Comparison of ENCODE assay signal across 17 cellular contexts in the genomic region with DNA sequence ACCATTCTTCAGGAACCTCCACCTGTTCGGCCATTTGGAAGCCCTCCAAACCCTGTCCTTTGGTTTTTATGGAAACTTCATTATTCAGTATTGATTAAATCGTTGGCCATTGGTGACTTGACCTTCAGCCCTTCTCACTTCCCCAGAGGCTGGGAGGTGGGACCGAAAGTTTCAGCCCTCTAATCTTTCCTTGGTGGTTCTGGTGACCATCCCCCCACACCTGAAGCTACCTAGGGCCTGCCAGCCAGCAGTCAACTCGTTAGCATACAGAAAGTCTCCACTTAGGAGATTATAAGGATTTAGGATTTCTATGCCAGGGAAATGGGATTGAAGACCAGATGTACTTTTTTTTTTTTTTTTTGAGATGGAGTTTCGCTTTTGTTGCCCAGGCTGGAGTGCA. TPM values are rescaled to one million over a fixed set of nuclear protein-coding genes. Genes with fewer than 3 reads are reported as not detected.
DNase-seq lines count a peak whose midpoint lies in the region; ATAC-seq and TF ChIP-seq lines count a peak whose summit lies in the region.
"Had no signal": no experiment of that assay in that cellular context is flagged by ENCODE, and none has a peak within 500 bp of the region (broad histone marks: within the 10 kb centered on the region; RNA-seq: fewer than 3 reads in every experiment).

No MANE protein-coding gene starts in this region.

- no peak overlapping the region for H3K14ac ChIP-seq in H9 (ENCODE audit: insufficient read depth, low read length)

- TF ChIP-seq CTCF in H9 (conservative IDR thresholded peaks at IDR 0.05), result no peak
- TF ChIP-seq CTCF in neural crest cell (conservative IDR thresholded peaks at IDR 0.05), result no peak
- TF ChIP-seq CTCF in gastrocnemius medialis (IDR thresholded peaks at IDR 0.05 in 4 of 5, conservative IDR thresholded peaks at IDR 0.05 in 1 of 5), result no peak

- H3K9me3 Mint-ChIP-seq in activated naive CD4-positive, alpha-beta T cell treated with anti-CD3 and anti-CD28 coated beads for 36 hours, result no peaks in the 10 kb centered on the region
- H3K9me3 Mint-ChIP-seq in activated naive CD4-positive, alpha-beta T cell treated with anti-CD3 and anti-CD28 coated beads, Interleukin-2, amount 50 U/mL, for 72 hours, result no peaks in the 10 kb centered on the region
- H3K9me3 Mint-ChIP-seq in H9 (no peaks in the 10 kb centered on the region), neural crest cell (no peaks in the 10 kb centered on the region)
- no peaks in the 10 kb centered on the region for H3K9me3 Mint-ChIP-seq in activated T-helper 2 cell treated with anti-CD3 and anti-CD28 coated beads, Interferon-gamma antibody, Interleukin-2, Interleukin-4, amounts not matched to agents 10 μg/mL and 5 μg/mL and 100 μg/mL, durations not matched to agents 14 hours and 24 hours and 36 hours

- H3K79me1 ChIP-seq in H9 (ENCODE audit: insufficient read depth, low read depth, low read length, poor library complexity, severe bottlenecking), result peaks cover 17% of the 10 kb centered on the region

- H3K9me3 ChIP-seq in H9 (ENCODE audit: control insufficient read depth, low read depth, low read length) (no peaks in the 10 kb centered on the region), GM23248 (ENCODE audit: low read depth) (no peaks in the 10 kb centered on the region), gastrocnemius medialis (no peaks in the 10 kb centered on the region)

- H3K4me1 Mint-ChIP-seq in activated naive CD4-positive, alpha-beta T cell treated with anti-CD3 and anti-CD28 coated beads for 36 hours (ENCODE audit: low read depth), result peaks cover 89% of the 10 kb centered on the region
- H3K4me1 Mint-ChIP-seq in H9 (peaks cover 33 to 57% of the 10 kb centered on the region in 2 experiments), neural crest cell (peaks cover 51% of the 10 kb centered on the region)
- peaks cover 77% of the 10 kb centered on the region for H3K4me1 Mint-ChIP-seq in activated T-helper 2 cell treated with anti-CD3 and anti-CD28 coated beads, Interferon-gamma antibody, Interleukin-2, Interleukin-4, amounts not matched to agents 10 μg/mL and 5 μg/mL and 100 μg/mL, durations not matched to agents 14 hours and 24 hours and 36 hours (ENCODE audit: low read depth)

- no peak overlapping the region for H3K9ac ChIP-seq in H9 (ENCODE audit: extremely low read depth, insufficient read length, low read length)
- H3K9ac ChIP-seq in GM23248, result no peak overlapping the region

- no peak overlapping the region for H2BK5ac ChIP-seq in H9 (ENCODE audit: insufficient read length, low read length)

- H2BK120ac ChIP-seq in H9 (ENCODE audit: low read depth, low read length, poor library complexity, severe bottlenecking), result no peak overlapping the region

- H3K27me3 Mint-ChIP-seq in activated naive CD4-positive, alpha-beta T cell treated with anti-CD3 and anti-CD28 coated beads for 36 hours (ENCODE audit: low read depth), result no peaks in the 10 kb centered on the region
- H3K27me3 Mint-ChIP-seq in H9 (ENCODE audit: low read depth) (no peaks in the 10 kb centered on the region; the same call in 1 of the 2 replicates), neural crest cell (ENCODE audit: low read depth) (no peaks in the 10 kb centered on the region)
- no peaks in the 10 kb centered on the region for H3K27me3 Mint-ChIP-seq in activated T-helper 2 cell treated with anti-CD3 and anti-CD28 coated beads, Interferon-gamma antibody, Interleukin-2, Interleukin-4, amounts not matched to agents 10 μg/mL and 5 μg/mL and 100 μg/mL, durations not matched to agents 14 hours and 24 hours and 36 hours (ENCODE audit: low read depth)

- no peak overlapping the region for H3K56ac ChIP-seq in H9 (ENCODE audit: insufficient read length, low read depth, low read length)

- peaks cover 23% of the 10 kb centered on the region for H3F3A ChIP-seq in GM23248 (ENCODE audit: insufficient read depth)

- no peak overlapping the region for H4K8ac ChIP-seq in H9 (replicated peaks; ENCODE audit: insufficient read length, low read depth, low read length)

- peaks cover 80% of the 10 kb centered on the region for H3K36me3 Mint-ChIP-seq in activated naive CD4-positive, alpha-beta T cell treated with anti-CD3 and anti-CD28 coated beads for 36 hours (ENCODE audit: low read depth)
- H3K36me3 Mint-ChIP-seq in activated naive CD4-positive, alpha-beta T cell treated with anti-CD3 and anti-CD28 coated beads, Interleukin-2, amount 50 U/mL, for 72 hours, result peaks cover 23 to 80% of the 10 kb centered on the region in 2 donors
- peaks cover 73 to 97% (median 93%) of the 10 kb centered on the region in 3 experiments; a peak in 6 of 7 replicates for H3K36me3 Mint-ChIP-seq in H9 (ENCODE audit: insufficient read depth in 1 of 3, low read depth in 3 of 3)
- H3K36me3 Mint-ChIP-seq in activated T-helper 2 cell treated with anti-CD3 and anti-CD28 coated beads, Interferon-gamma antibody, Interleukin-2, Interleukin-4, amounts not matched to agents 10 μg/mL and 5 μg/mL and 100 μg/mL, durations not matched to agents 14 hours and 24 hours and 36 hours (ENCODE audit: low read depth), result peaks cover 95% of the 10 kb centered on the region
- peaks cover 38% of the 10 kb centered on the region for H3K36me3 Mint-ChIP-seq in neural crest cell (ENCODE audit: low read depth)

- no peak overlapping the region for H2AK5ac ChIP-seq in H9 (ENCODE audit: insufficient read length, low read length)

- no peaks in the 10 kb centered on the region for H3K9me2 ChIP-seq in GM23248 (ENCODE audit: insufficient read depth)

- H4K5ac ChIP-seq in H9 (ENCODE audit: insufficient read length, low read depth, low read length), result no peak overlapping the region

- no peak overlapping the region for H4K91ac ChIP-seq in H9 (ENCODE audit: insufficient read length, low read depth, low read length)

- H2BK20ac ChIP-seq in H9 (ENCODE audit: low read depth, low read length, poor library complexity, severe bottlenecking), result no peak overlapping the region

- H3T11ph ChIP-seq in H9 (ENCODE audit: low read length), result no peak overlapping the region

- H3K27ac Mint-ChIP-seq in activated naive CD4-positive, alpha-beta T cell treated with anti-CD3 and anti-CD28 coated beads for 36 hours, result peak overlapping the region; percentile 22
- H3K27ac Mint-ChIP-seq in activated naive CD4-positive, alpha-beta T cell treated with anti-CD3 and anti-CD28 coated beads, Interleukin-2, amount 50 U/mL, for 72 hours, result peak overlapping the region in 1 of 2 donors; percentile 94
- peak overlapping the region in 2 of 3 experiments; percentile 34 to 57; a peak in 2 of 7 replicates for H3K27ac Mint-ChIP-seq in H9
- peak overlapping the region; percentile 33 for H3K27ac Mint-ChIP-seq in activated T-helper 2 cell treated with anti-CD3 and anti-CD28 coated beads, Interferon-gamma antibody, Interleukin-2, Interleukin-4, amounts not matched to agents 10 μg/mL and 5 μg/mL and 100 μg/mL, durations not matched to agents 14 hours and 24 hours and 36 hours
- no peak overlapping the region for H3K27ac Mint-ChIP-seq in neural crest cell (ENCODE audit: unreplicated experiment)

- no peak for ATAC-seq in activated naive CD4-positive, alpha-beta T cell treated with anti-CD3 and anti-CD28 coated beads, Interleukin-2, amount 50 U/mL, for 72 hours
- no peak for ATAC-seq in gastrocnemius medialis

- intact Hi-C loops in activated naive CD4-positive, alpha-beta T cell treated with anti-CD3 and anti-CD28 coated beads for 36 hours (cut with micrococcal nuclease), result no loop called here
- intact Hi-C loops in activated T-helper 2 cell treated with anti-CD3 and anti-CD28 coated beads, Interferon-gamma antibody, Interleukin-2, Interleukin-4, amounts not matched to agents 10 μg/mL and 5 μg/mL and 100 μg/mL, durations not matched to agents 14 hours and 24 hours and 36 hours (cut with micrococcal nuclease), result loop anchor here (10.0 kb wide), 2 partner anchors 629 to 789 kb away; a partner anchor contains a TSS
- intact Hi-C loops in gastrocnemius medialis (cut with DNase I; ENCODE audit: low total_unique reads), result no loop called here

- H2AFZ ChIP-seq in H9 (ENCODE audit: low read length), result no peak overlapping the region
- H2AFZ ChIP-seq in GM23248, result no peak overlapping the region

- no peak overlapping the region for H2BK12ac ChIP-seq in H9 (ENCODE audit: insufficient read length, low read depth, low read length)

- H2BK15ac ChIP-seq in H9 (ENCODE audit: low read depth, low read length), result no peak overlapping the region

- in situ Hi-C loops in GM23248 (cut with MboI) (no loop called here), gastrocnemius medialis (cut with MboI; ENCODE audit: low sequenced_read_pairs in 4 of 4) (loop anchor here in 1 of 4 donors (25.0 kb wide), 1 partner anchor 266 kb away; no protein-coding TSS in a partner anchor)

- no peaks in the 10 kb centered on the region for H3K23me2 ChIP-seq in H9 (ENCODE audit: insufficient read length, low read depth, low read length, poor library complexity, severe bottlenecking)

- no peak overlapping the region for H3K4me3 Mint-ChIP-seq in activated naive CD4-positive, alpha-beta T cell treated with anti-CD3 and anti-CD28 coated beads for 36 hours
- peak overlapping the region in 1 of 2 experiments; percentile 14; a peak in 1 of 5 replicates for H3K4me3 Mint-ChIP-seq in H9
- no peak overlapping the region for H3K4me3 Mint-ChIP-seq in activated T-helper 2 cell treated with anti-CD3 and anti-CD28 coated beads, Interferon-gamma antibody, Interleukin-2, Interleukin-4, amounts not matched to agents 10 μg/mL and 5 μg/mL and 100 μg/mL, durations not matched to agents 14 hours and 24 hours and 36 hours (ENCODE audit: low read depth)
- peak overlapping the region; percentile 15 for H3K4me3 Mint-ChIP-seq in neural crest cell

- H3K23ac ChIP-seq in H9 (ENCODE audit: insufficient read length, low read depth, low read length), result no peak overlapping the region

- H3K18ac ChIP-seq in H9 (ENCODE audit: insufficient read length, low read depth, low read length), result no peak overlapping the region

- no peaks in the 10 kb centered on the region for H4K20me1 ChIP-seq in H9 (ENCODE audit: control insufficient read depth, insufficient read depth, insufficient read length)
- peaks cover 27% of the 10 kb centered on the region; the same call in 1 of the 2 replicates for H4K20me1 ChIP-seq in GM23248 (ENCODE audit: insufficient read depth)

- WGBS in H9 (ENCODE audit: extremely low coverage, insufficient read length, low lambda C conversion rate), result no CpG with 5 or more reads among the region's 5 CpGs
- WGBS in GM23248 (ENCODE audit: low coverage in 1 of 2, low lambda C conversion rate in 2 of 2, missing lambda C conversion rate in 2 of 2), 2 experiments, result 90% methylated on average over 5 of the region's 5 CpGs

- DNase-seq in activated naive CD4-positive, alpha-beta T cell treated with anti-CD3 and anti-CD28 coated beads for 36 hours, result no peak
- no peak for DNase-seq in activated naive CD4-positive, alpha-beta T cell treated with anti-CD3 and anti-CD28 coated beads, Interleukin-2, amount 50 U/mL, for 72 hours (ENCODE audit: low spot score in 2 of 2)
- no peak for DNase-seq in H9
- DNase-seq in activated T-helper 2 cell treated with anti-CD3 and anti-CD28 coated beads, Interferon-gamma antibody, Interleukin-2, Interleukin-4, amounts not matched to agents 10 μg/mL and 5 μg/mL and 100 μg/mL, durations not matched to agents 14 hours and 24 hours and 36 hours (ENCODE audit: low spot score), result no peak
- DNase-seq in neural crest cell (ENCODE audit: low read depth, low spot score), result no peak
- no peak for DNase-seq in HK-2 (ENCODE audit: unreplicated experiment)
- DNase-seq in GM23248, result no peak
- DNase-seq in gastrocnemius medialis, result no peak
- DNase-seq: AML-193, Calu3, DMS79 treated with DMSO at 0.1 percent for 48 hours, GF-D8, H7, Karpas-422, NCI-H1105 treated with DMSO at 0.1 percent for 48 hours, NCI-H187, NCI-H446 had no signal

- no peak for TF ChIP-seq POLR2A in gastrocnemius medialis (IDR thresholded peaks at IDR 0.05)

- H3K79me2 ChIP-seq in H9 (ENCODE audit: insufficient read depth, low read length), result peaks cover 59% of the 10 kb centered on the region
- peaks cover 100% of the 10 kb centered on the region for H3K79me2 ChIP-seq in GM23248 (ENCODE audit: insufficient read depth)

- H3K4me2 ChIP-seq in H9 (ENCODE audit: insufficient read depth, insufficient read length, low read length), result no peak overlapping the region
- H3K4me2 ChIP-seq in GM23248 (ENCODE audit: unreplicated experiment), result no peak overlapping the region

- no peak overlapping the region for H3K4me3 ChIP-seq in GM23248
- no peak overlapping the region for H3K4me3 ChIP-seq in gastrocnemius medialis

- CTCF ChIA-PET in activated naive CD4-positive, alpha-beta T cell treated with anti-CD3 and anti-CD28 coated beads for 36 hours (lab: Charles Lee), result interaction anchor here (0.7 kb wide), 1 partner anchor 250 kb away, joined by 3 read pairs; no protein-coding TSS in a partner anchor

- H3K4me1 ChIP-seq in H9 (ENCODE audit: insufficient read depth, low read length) (no peaks in the 10 kb centered on the region; the same call in 1 of the 2 replicates), GM23248 (ENCODE audit: insufficient read depth) (peaks cover 21% of the 10 kb centered on the region), gastrocnemius medialis (peaks cover 23 to 28% of the 10 kb centered on the region in 2 donors)

- H3K36me3 ChIP-seq in GM23248 (ENCODE audit: low read depth) (peaks cover 69% of the 10 kb centered on the region), gastrocnemius medialis (peaks cover 0 to 71% of the 10 kb centered on the region in 2 donors)

- no peak overlapping the region for H3K27ac ChIP-seq in H9 (ENCODE audit: insufficient read length, low read depth, low read length)
- no peak overlapping the region for H3K27ac ChIP-seq in GM23248
- no peak overlapping the region for H3K27ac ChIP-seq in gastrocnemius medialis

- no peak overlapping the region for H3K4ac ChIP-seq in H9 (ENCODE audit: low read depth, low read length)

- H3K27me3 ChIP-seq in H9 (ENCODE audit: insufficient read depth, low read length) (no peaks in the 10 kb centered on the region), GM23248 (replicated peaks; ENCODE audit: insufficient read depth) (no peaks in the 10 kb centered on the region), gastrocnemius medialis (no peaks in the 10 kb centered on the region)

RNA-seq across cellular contexts. Expression of a gene that starts 6.7 kb away (rescaled TPM):
- 100 to 1,000 TPM; 194 TPM for total RNA-seq in activated naive CD4-positive, alpha-beta T cell treated with anti-CD3 and anti-CD28 coated beads for 36 hours
- total RNA-seq in activated naive CD4-positive, alpha-beta T cell treated with anti-CD3 and anti-CD28 coated beads, Interleukin-2, amount 50 U/mL, for 72 hours, result 100 to 1,000 TPM; 162 to 212 TPM
- total RNA-seq in H9 (2021) (336 and 338 TPM in 2 replicates), neural crest cell (404 and 426 TPM in 2 replicates), gastrocnemius medialis (10 to 100 TPM; 37.7 to 58.8 (median 48.4) TPM)
- 302 and 322 TPM in 2 replicates for total RNA-seq in activated T-helper 2 cell treated with anti-CD3 and anti-CD28 coated beads, Interferon-gamma antibody, Interleukin-2, Interleukin-4, amounts not matched to agents 10 μg/mL and 5 μg/mL and 100 μg/mL, durations not matched to agents 14 hours and 24 hours and 36 hours
- total RNA-seq in GM23248 (2014; rRNA removed; shearing (Covaris generic)), result 97.9 and 98.0 TPM in 2 replicates
- polyA plus RNA-seq in GM23248 (2016; fragmentation: Nextera tagmentation; extraction: Ambion mirVana), result 67.6 and 70.9 TPM in 2 replicates

RNA-seq across cellular contexts. Expression of a gene that starts 56.3 kb away (rescaled TPM):
- total RNA-seq in activated naive CD4-positive, alpha-beta T cell treated with anti-CD3 and anti-CD28 coated beads for 36 hours, result 1 to 10 TPM; 4.6 to 5.9 TPM
- 1 to 10 TPM; 1.2 to 3.4 TPM for total RNA-seq in activated naive CD4-positive, alpha-beta T cell treated with anti-CD3 and anti-CD28 coated beads, Interleukin-2, amount 50 U/mL, for 72 hours
- total RNA-seq in H9 (2021) (1.1 and 2.4 TPM in 2 replicates), neural crest cell (9.1 and 12.7 TPM in 2 replicates), gastrocnemius medialis (1 to 10 TPM; 2.7 to 6.5 (median 4.3) TPM)
- 3.0 and 4.6 TPM in 2 replicates for total RNA-seq in activated T-helper 2 cell treated with anti-CD3 and anti-CD28 coated beads, Interferon-gamma antibody, Interleukin-2, Interleukin-4, amounts not matched to agents 10 μg/mL and 5 μg/mL and 100 μg/mL, durations not matched to agents 14 hours and 24 hours and 36 hours
- 1.0 and 5.0 TPM in 2 replicates for total RNA-seq in GM23248 (2014; rRNA removed; shearing (Covaris generic))
- 3.0 TPM in 2 replicates for polyA plus RNA-seq in GM23248 (2016; fragmentation: Nextera tagmentation; extraction: Ambion mirVana)
